9 cellular contexts compared by ENCODE assay signal in the genomic region with DNA sequence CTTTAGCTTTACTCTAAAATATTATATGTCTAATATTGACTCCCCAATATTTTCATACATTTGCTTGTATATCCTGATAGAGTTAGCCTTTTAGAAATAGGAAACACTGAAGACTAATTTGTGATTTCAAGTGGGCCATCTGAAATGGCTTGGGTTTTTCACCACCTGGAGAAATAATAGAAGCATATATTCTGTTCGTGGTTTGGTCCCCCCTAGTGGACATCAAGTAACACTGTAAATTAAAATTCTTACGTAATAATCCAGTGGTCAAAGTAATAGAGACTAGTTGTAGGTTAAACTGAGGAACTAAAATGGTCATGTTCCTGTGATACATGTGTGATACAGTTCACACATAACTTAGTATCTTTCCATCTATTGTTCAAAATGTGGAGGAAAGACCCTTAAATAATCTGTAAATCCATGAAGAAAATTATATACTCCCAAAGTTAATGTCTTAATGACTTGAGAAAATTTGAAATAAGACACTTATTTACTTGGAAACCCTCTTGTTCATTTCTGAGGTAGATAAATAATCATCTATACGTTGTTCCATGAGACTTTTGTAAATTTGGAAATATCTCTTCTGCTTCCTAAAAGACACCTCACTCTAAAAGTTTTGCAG.
DNase-seq lines count a peak whose midpoint lies in the region; ATAC-seq and TF ChIP-seq lines count a peak whose summit lies in the region.
"Had no signal": no experiment of that assay in that cellular context is flagged by ENCODE, and none has a peak within 500 bp of the region (broad histone marks: within the 10 kb centered on the region; RNA-seq: fewer than 3 reads in every experiment).

No MANE protein-coding gene starts in this region.

- H3F3A ChIP-seq in SU-DHL-6 (ENCODE audit: insufficient read depth), result no peaks in the 10 kb centered on the region

- POLR2A ChIA-PET in Caco-2 (lab: Charles Lee), result no interaction called here

- peak; percentile 78 for ATAC-seq in HG03469 (IDR thresholded peaks at IDR 0.05; ENCODE audit: unreplicated experiment)

- H3K4me2 ChIP-seq in SU-DHL-6 (ENCODE audit: low read depth, low read length, poor library complexity, severe bottlenecking), result no peak overlapping the region

- no peaks in the 10 kb centered on the region for H4K20me1 ChIP-seq in SU-DHL-6 (ENCODE audit: low read depth, low read length)

- H2AFZ ChIP-seq in SU-DHL-6 (ENCODE audit: low read depth, low read length, severe bottlenecking), result no peak overlapping the region

- intact Hi-C loops in Caco-2 (cut with micrococcal nuclease; ENCODE audit: unreplicated experiment), result loop anchor here (1.0 to 2.0 kb wide), 2 partner anchors 129 to 231 kb away; no protein-coding TSS in a partner anchor
- intact Hi-C loops in head of caudate nucleus (cut with DNase I), result no loop called here

- H3K9me3 Mint-ChIP-seq in Caco-2 (ENCODE audit: unreplicated experiment) (no peaks in the 10 kb centered on the region), immature natural killer cell (peaks cover 0 to 1% (median 0%) of the 10 kb centered on the region in 6 donors)

- H3K27ac Mint-ChIP-seq in Caco-2 (ENCODE audit: unreplicated experiment) (no peak overlapping the region), immature natural killer cell (no peak overlapping the region)

- H3K4me3 ChIP-seq in Caco-2 (ENCODE audit: low read depth, low read length) (no peak overlapping the region), SU-DHL-6 (ENCODE audit: insufficient read depth, low read length, poor library complexity, severe bottlenecking) (no peak overlapping the region)
- H3K4me3 ChIP-seq: SJSA1 had no signal

- no peaks in the 10 kb centered on the region for H3K9me2 ChIP-seq in SU-DHL-6 (replicated peaks; ENCODE audit: insufficient read depth, low read length)

- CTCF ChIA-PET in Caco-2 (lab: Charles Lee), result no interaction called here

- no peaks in the 10 kb centered on the region for H3K36me3 Mint-ChIP-seq in Caco-2 (ENCODE audit: insufficient read depth, unreplicated experiment)
- no peaks in the 10 kb centered on the region for H3K36me3 Mint-ChIP-seq in immature natural killer cell

- H3K4me1 ChIP-seq in Caco-2, result no peaks in the 10 kb centered on the region
- H3K4me1 ChIP-seq: SJSA1 had no signal

- BruUV-seq in Caco-2 (replicated peaks; lab: Mats Ljungman, UMichigan), result no TSS peak

- no peak overlapping the region for H3K9ac ChIP-seq in SU-DHL-6 (ENCODE audit: low read length)

- peak; percentile 29 to 45 for TF ChIP-seq CTCF in Caco-2 (IDR thresholded peaks at IDR 0.05; ENCODE audit: insufficient read depth in 1 of 2, low read depth in 1 of 2, low read length in 1 of 2, severe bottlenecking in 1 of 2, unreplicated experiment in 1 of 2)
- peak; percentile 17 for TF ChIP-seq CTCF in SU-DHL-6 (IDR thresholded peaks at IDR 0.05; ENCODE audit: insufficient read depth, low read length, poor library complexity, severe bottlenecking)

- H3K27ac ChIP-seq in SU-DHL-6 (ENCODE audit: low read depth, low read length), result no peak overlapping the region
- H3K27ac ChIP-seq: SJSA1 had no signal

- H3K9me3 ChIP-seq in Caco-2 (no peaks in the 10 kb centered on the region), SU-DHL-6 (ENCODE audit: insufficient read depth, low read length) (no peaks in the 10 kb centered on the region)
- H3K9me3 ChIP-seq: SJSA1 had no signal

- no peaks in the 10 kb centered on the region for H3K79me2 ChIP-seq in SU-DHL-6 (ENCODE audit: insufficient read depth, low read length)

- no peaks in the 10 kb centered on the region for H3K4me1 Mint-ChIP-seq in Caco-2 (ENCODE audit: low read depth, unreplicated experiment)
- no peaks in the 10 kb centered on the region for H3K4me1 Mint-ChIP-seq in immature natural killer cell

- no peak overlapping the region for H3K4me3 Mint-ChIP-seq in Caco-2 (ENCODE audit: unreplicated experiment)
- no peak overlapping the region for H3K4me3 Mint-ChIP-seq in immature natural killer cell

- no peaks in the 10 kb centered on the region for H3K36me3 ChIP-seq in Caco-2 (ENCODE audit: control insufficient read depth, insufficient read depth, low read length)
- H3K36me3 ChIP-seq in SU-DHL-6 (ENCODE audit: low read length), result no peaks in the 10 kb centered on the region
- H3K36me3 ChIP-seq: SJSA1 had no signal

- DNase-seq in Caco-2, result peak in 1 of 2 experiments; percentile 13
- peak; percentile 4 for DNase-seq in GM19238 (ENCODE audit: insufficient read length, low spot score)
- peak; percentile 28 for DNase-seq in iPS-NIHi7 (ENCODE audit: extremely low spot score)
- DNase-seq in immature natural killer cell, result no peak
- no peak for DNase-seq in GF-D8 (lab: John Stamatoyannopoulos, UW)
- DNase-seq in head of caudate nucleus, result no peak

- H3K27me3 Mint-ChIP-seq in Caco-2 (ENCODE audit: insufficient read depth, unreplicated experiment), result peaks cover 3% of the 10 kb centered on the region
- peaks cover 0 to 2% (median 0%) of the 10 kb centered on the region in 3 donors for H3K27me3 Mint-ChIP-seq in immature natural killer cell (ENCODE audit: low read depth in 3 of 3)

- H3K27me3 ChIP-seq in Caco-2 (replicated peaks; ENCODE audit: control insufficient read depth, insufficient read depth, low read length) (no peaks in the 10 kb centered on the region), SU-DHL-6 (ENCODE audit: low read length) (no peaks in the 10 kb centered on the region)

Comparison
In these comparisons a context has a peak if more than half of its experiments do, and no peak if none do; other contexts are left out.
1. DNase-seq: peak in GM19238 (single experiment) and iPS-NIHi7 (single experiment); none in immature natural killer cell (0 of 3), GF-D8 (single experiment) and head of caudate nucleus (0 of 42).